Comparison of ENCODE assay signal across 8 cellular contexts in the genomic region with DNA sequence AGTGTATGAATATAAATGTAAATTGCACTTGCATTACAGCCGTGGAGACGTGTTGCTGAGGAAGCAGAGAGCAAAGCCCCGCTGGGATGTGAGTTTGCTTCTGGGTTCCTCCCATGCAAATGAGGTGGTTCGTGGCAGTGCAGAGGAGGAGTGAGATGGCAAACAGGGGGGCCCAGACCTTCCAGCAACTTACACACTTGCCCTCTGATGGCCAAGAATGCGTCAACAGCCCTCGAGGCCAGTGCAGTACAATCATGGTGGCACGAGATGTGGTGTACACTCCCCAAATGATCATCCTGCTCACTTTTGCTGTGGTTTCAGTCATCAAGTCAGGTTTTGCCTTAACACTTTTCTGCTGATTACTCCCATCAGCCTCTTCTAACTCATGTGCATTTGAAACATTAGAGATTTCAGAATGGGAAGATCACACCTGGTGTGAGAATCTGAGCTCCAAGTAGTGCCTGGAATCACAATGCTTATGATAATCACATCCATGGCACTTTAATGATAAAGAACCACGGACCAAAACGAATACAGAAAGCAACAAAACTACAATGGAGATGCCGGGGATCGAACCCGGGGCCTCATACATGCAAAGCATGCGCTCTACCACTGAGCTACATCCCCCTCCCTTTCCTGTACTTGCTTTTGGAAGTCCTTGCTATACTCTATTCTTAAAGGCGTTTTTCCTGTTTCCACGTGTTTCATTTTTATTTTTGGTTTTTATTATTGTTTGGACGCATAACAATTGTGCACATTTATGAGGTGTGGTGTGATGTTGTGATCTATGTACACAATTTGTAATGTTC. TPM values are rescaled to one million over a fixed set of nuclear protein-coding genes. Genes with fewer than 3 reads are reported as not detected.
DNase-seq lines count a peak whose midpoint lies in the region; ATAC-seq lines count a peak whose summit lies in the region.

No MANE protein-coding gene starts in this region.

- H3K4me1 ChIP-seq in ACC112 (ENCODE audit: control insufficient read depth, insufficient read depth, low read length, unreplicated experiment): peaks cover 45% of the 10 kb centered on the region

- peaks cover 49% of the 10 kb centered on the region for H3K36me3 Mint-ChIP-seq in effector memory CD8-positive, alpha-beta T cell (ENCODE audit: insufficient read depth)

- peak overlapping the region; percentile 82 for H3K4me3 ChIP-seq in ACC112 (ENCODE audit: low read depth, low read length)

- peaks cover 56 to 61% of the 10 kb centered on the region in 2 donors for H3K4me1 Mint-ChIP-seq in effector memory CD8-positive, alpha-beta T cell (ENCODE audit: low read depth in 2 of 2)

- DNase-seq in GM19240 (ENCODE audit: insufficient read length, low spot score) (peak; percentile 29), myocyte (ENCODE audit: low read depth) (peak; percentile 60)
- DNase-seq in activated CD4-positive, alpha-beta T cell treated with anti-CD3 and anti-CD28 coated beads for 48 hours: peak; percentile 89
- DNase-seq in effector memory CD8-positive, alpha-beta T cell: peak; percentile 49 to 59 (median 57)
- DNase-seq in stimulated activated naive CD4-positive, alpha-beta T cell (lab: John Stamatoyannopoulos, UW): no peak

- H3K79me2 ChIP-seq in ACC112 (ENCODE audit: control insufficient read depth, insufficient read depth, low read length, unreplicated experiment): no peaks in the 10 kb centered on the region

- peak overlapping the region; percentile 86 for H2AFZ ChIP-seq in ACC112 (ENCODE audit: low read length, unreplicated experiment)

- ATAC-seq in HG03432 (IDR thresholded peaks at IDR 0.05; ENCODE audit: unreplicated experiment): peak; percentile 48
- ATAC-seq in effector memory CD8-positive, alpha-beta T cell (replicated peaks): peak; percentile 15

- H3K36me3 ChIP-seq in ACC112 (ENCODE audit: insufficient read depth, low read length): no peaks in the 10 kb centered on the region

- H3K27me3 ChIP-seq in ACC112 (ENCODE audit: insufficient read depth, low read length): no peaks in the 10 kb centered on the region

- H3K9me3 Mint-ChIP-seq in effector memory CD8-positive, alpha-beta T cell: peaks cover 0 to 2% of the 10 kb centered on the region in 2 donors

- H3K27ac Mint-ChIP-seq in effector memory CD8-positive, alpha-beta T cell: peak overlapping the region; percentile 99 to 100

- H3K27ac ChIP-seq in ACC112 (ENCODE audit: low read depth, low read length) (peak overlapping the region; percentile 38), temporal lobe (ENCODE audit: low read depth, low read length) (peak overlapping the region; percentile 81)

- no peaks in the 10 kb centered on the region for H3K27me3 Mint-ChIP-seq in effector memory CD8-positive, alpha-beta T cell

- peak overlapping the region; percentile 98 to 99 for H3K4me3 Mint-ChIP-seq in effector memory CD8-positive, alpha-beta T cell

RNA-seq across cellular contexts. Expression of a gene that starts 7.0 kb away (rescaled TPM):
- 1,389 and 1,606 TPM in 2 replicates for total RNA-seq in myocyte
- 1,588 TPM for polyA plus RNA-seq in myocyte (2012)
- total RNA-seq in temporal lobe: 846 TPM

RNA-seq across cellular contexts. Expression of a gene that starts 57.7 kb away (rescaled TPM):
- total RNA-seq in myocyte (3.0 and 8.1 TPM in 2 replicates), temporal lobe (12.5 TPM)
- polyA plus RNA-seq in myocyte (2012): 12.4 TPM

Comparison
In these comparisons a context has a peak if more than half of its experiments do, and no peak if none do; other contexts are left out.
1. DNase-seq: peak in GM19240 (single experiment), activated CD4-positive, alpha-beta T cell treated with anti-CD3 and anti-CD28 coated beads for 48 hours (single experiment), effector memory CD8-positive, alpha-beta T cell (3 of 3) and myocyte (single experiment); none in stimulated activated naive CD4-positive, alpha-beta T cell (0 of 6).